ENCODE assay signal across 1 cellular context in genomic region chr11:933936-934335, GRCh38.
TF ChIP-seq lines count a peak whose summit lies in the region.

No MANE protein-coding gene starts in this region.

TF ChIP-seq in HepG2, 621 proteins besides CTCF, POLR2A, EP300 and RAD21:
- TF ChIP-seq ZNF546 (CRISPR knock-in tag; conservative IDR thresholded peaks at IDR 0.05) = no peak
TF ChIP-seq in HepG2: peak in this region for 0.
